In the genomic region with DNA sequence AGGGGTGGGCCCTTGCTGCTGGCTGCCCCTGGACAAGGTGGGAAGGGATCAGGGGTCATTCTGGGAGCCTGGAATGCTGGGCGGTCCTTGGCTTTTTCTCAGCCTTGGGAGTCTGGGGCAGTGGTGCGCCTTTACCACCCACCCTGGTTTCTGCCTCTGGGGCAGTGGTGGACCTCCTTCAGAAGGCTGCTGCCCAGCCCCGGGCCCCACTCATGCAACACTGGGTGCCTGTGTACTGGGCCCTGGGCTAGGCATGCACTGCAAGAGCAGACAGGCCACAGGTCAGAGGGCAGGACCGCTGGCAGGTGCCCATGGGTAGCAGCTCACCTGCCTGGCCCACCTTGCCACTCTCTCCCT, we compare ENCODE assay signal across 12 cellular contexts.
DNase-seq lines count a peak whose midpoint lies in the region; TF ChIP-seq lines count a peak whose summit lies in the region.
"Had no signal": no experiment of that assay in that cellular context is flagged by ENCODE, and none has a peak within 500 bp of the region (broad histone marks: within the 10 kb centered on the region; RNA-seq: fewer than 3 reads in every experiment).

No MANE protein-coding gene starts in this region.

- no peaks in the 10 kb centered on the region for H3K9me3 Mint-ChIP-seq in activated T-cell treated with anti-CD3 and anti-CD28 coated beads, Interleukin-2, amount 50 U/mL, for 24 hours
- H3K9me3 Mint-ChIP-seq: activated CD4-positive, alpha-beta T cell treated with anti-CD3 and anti-CD28 coated beads, Interleukin-2, amount 10 ng/mL, durations not matched to agents 7 days and 5 days; effector memory CD8-positive, alpha-beta T cell; naive thymus-derived CD4-positive, alpha-beta T cell had no signal

- H3K36me3 ChIP-seq in duodenal mucosa (ENCODE audit: control insufficient read depth in 1 of 2, insufficient read depth in 2 of 2, low read length in 2 of 2) = no peaks in the 10 kb centered on the region
- no peaks in the 10 kb centered on the region for H3K36me3 ChIP-seq in mucosa of stomach (ENCODE audit: control insufficient read depth, insufficient read depth, low read length)
- H3K36me3 ChIP-seq in tibial artery = no peaks in the 10 kb centered on the region
- H3K36me3 ChIP-seq in HAP-1 (replicated peaks) = no peaks in the 10 kb centered on the region

- DNase-seq in activated T-cell treated with anti-CD3 and anti-CD28 coated beads, Interleukin-2, amount 50 U/mL, for 24 hours = peak; percentile 32
- DNase-seq in activated T-cell treated with anti-CD3 and anti-CD28 coated beads, Interleukin-2, amount 50 U/mL, for 1 hour = no peak
- DNase-seq in tibial artery (peak; percentile 18 to 60), HAP-1 (ENCODE audit: low spot score in 2 of 2) (no peak), NAMALWA (ENCODE audit: low spot score) (no peak), HuH-7 (ENCODE audit: low spot score) (no peak)
- DNase-seq: effector memory CD8-positive, alpha-beta T cell; NCI-H524 treated with DMSO at 0.1 percent for 48 hours had no signal

- in situ Hi-C loops in HAP-1 (cut with MboI; ENCODE audit: low sequenced_read_pairs) = no loop called here

- H3K4me1 ChIP-seq in duodenal mucosa (ENCODE audit: control insufficient read depth in 1 of 2, insufficient read depth in 2 of 2, low read length in 2 of 2) (peaks cover 75 to 85% of the 10 kb centered on the region in 2 donors), mucosa of stomach (ENCODE audit: control insufficient read depth, insufficient read depth, low read length) (peaks cover 89% of the 10 kb centered on the region), tibial artery (peaks cover 0 to 94% (median 62%) of the 10 kb centered on the region in 4 donors), HAP-1 (peaks cover 5% of the 10 kb centered on the region; the same call in 1 of the 2 replicates)

- H3K4me3 ChIP-seq in duodenal mucosa (ENCODE audit: low read depth in 1 of 2, low read length in 2 of 2) (no peak overlapping the region), mucosa of stomach (ENCODE audit: low read length) (no peak overlapping the region), tibial artery (no peak overlapping the region), HAP-1 (no peak overlapping the region)

- no peak for TF ChIP-seq CTCF in tibial artery (IDR thresholded peaks at IDR 0.05)

- intact Hi-C loops in tibial artery (cut with DNase I; ENCODE audit: low total_unique reads) = no loop called here

- H3K27ac ChIP-seq in duodenal mucosa (ENCODE audit: low read depth, low read length) (peak overlapping the region; percentile 53), tibial artery (peak overlapping the region in 1 of 2 donors; percentile 51)

- H3K9me3 ChIP-seq in duodenal mucosa (ENCODE audit: control insufficient read depth in 1 of 2, low read length in 2 of 2) (no peaks in the 10 kb centered on the region), mucosa of stomach (ENCODE audit: control insufficient read depth, low read length) (no peaks in the 10 kb centered on the region), tibial artery (no peaks in the 10 kb centered on the region), HAP-1 (no peaks in the 10 kb centered on the region)

- no peak overlapping the region for H3K4me3 Mint-ChIP-seq in activated T-cell treated with anti-CD3 and anti-CD28 coated beads, Interleukin-2, amount 50 U/mL, for 24 hours

- H3K27me3 ChIP-seq in duodenal mucosa (ENCODE audit: control insufficient read depth in 1 of 2, insufficient read depth in 2 of 2, low read length in 2 of 2) (no peaks in the 10 kb centered on the region), mucosa of stomach (ENCODE audit: control insufficient read depth, insufficient read depth, low read length) (no peaks in the 10 kb centered on the region), tibial artery (no peaks in the 10 kb centered on the region), HAP-1 (ENCODE audit: low read depth) (no peaks in the 10 kb centered on the region)

- H3K9ac ChIP-seq in duodenal mucosa (ENCODE audit: low read depth in 1 of 2, low read length in 2 of 2) (peak overlapping the region; percentile 7 to 8), mucosa of stomach (ENCODE audit: low read length) (peak overlapping the region; percentile 45)

- H3K27ac Mint-ChIP-seq in activated T-cell treated with anti-CD3 and anti-CD28 coated beads, Interleukin-2, amount 50 U/mL, for 24 hours = no peak overlapping the region

- no peaks in the 10 kb centered on the region for H3K27me3 Mint-ChIP-seq in activated T-cell treated with anti-CD3 and anti-CD28 coated beads, Interleukin-2, amount 50 U/mL, for 24 hours
- H3K27me3 Mint-ChIP-seq: activated CD4-positive, alpha-beta T cell treated with anti-CD3 and anti-CD28 coated beads, Interleukin-2, amount 10 ng/mL, durations not matched to agents 7 days and 5 days; effector memory CD8-positive, alpha-beta T cell; naive thymus-derived CD4-positive, alpha-beta T cell had no signal

- peaks cover 2% of the 10 kb centered on the region for H3K36me3 Mint-ChIP-seq in activated T-cell treated with anti-CD3 and anti-CD28 coated beads, Interleukin-2, amount 50 U/mL, for 24 hours (ENCODE audit: low read depth)
- H3K36me3 Mint-ChIP-seq: naive thymus-derived CD4-positive, alpha-beta T cell had no signal

- peaks cover 68% of the 10 kb centered on the region for H3K4me1 Mint-ChIP-seq in activated T-cell treated with anti-CD3 and anti-CD28 coated beads, Interleukin-2, amount 50 U/mL, for 24 hours (ENCODE audit: low read depth)

Comparison
In these comparisons a context has a peak if more than half of its experiments do, and no peak if none do; other contexts are left out.
1. DNase-seq: peak in activated T-cell treated with anti-CD3 and anti-CD28 coated beads, Interleukin-2, amount 50 U/mL, for 24 hours (single experiment) and tibial artery (2 of 2); none in activated T-cell treated with anti-CD3 and anti-CD28 coated beads, Interleukin-2, amount 50 U/mL, for 1 hour (single experiment), HAP-1 (0 of 2), NAMALWA (single experiment) and HuH-7 (single experiment).